Comparison of ENCODE assay signal across 8 cellular contexts in the genomic region with DNA sequence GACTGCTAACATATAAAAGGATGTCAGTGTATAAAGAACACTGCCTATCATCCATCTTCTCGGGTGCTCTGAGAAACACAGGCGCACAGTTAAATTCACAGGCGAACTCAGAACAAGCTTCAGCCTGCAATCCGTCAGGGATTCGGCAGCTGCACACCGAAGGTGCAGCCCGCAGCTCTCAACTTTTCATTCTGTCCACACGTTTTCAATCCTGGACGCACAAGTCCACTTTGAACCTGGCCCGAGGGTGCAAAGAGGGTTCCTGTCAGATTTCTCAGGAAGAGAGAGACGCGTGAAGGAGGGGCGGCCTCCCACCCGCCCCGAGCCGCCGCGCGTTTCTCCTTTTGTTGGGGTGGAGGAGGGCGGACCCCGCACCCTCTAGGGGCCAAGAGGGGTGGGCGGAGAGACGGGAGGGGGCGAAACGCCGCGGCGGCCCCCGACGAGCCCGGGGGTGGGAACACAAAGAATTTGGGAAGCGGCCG. TPM values are rescaled to one million over a fixed set of nuclear protein-coding genes. Genes with fewer than 3 reads are reported as not detected.
DNase-seq lines count a peak whose midpoint lies in the region; ATAC-seq and TF ChIP-seq lines count a peak whose summit lies in the region.

No MANE protein-coding gene starts in this region.

- no peaks in the 10 kb centered on the region for H3K9me3 Mint-ChIP-seq in stimulated activated memory B cell treated with anti-CD40 and anti-IgM and Interleukin-4, amounts not matched to agents 10 μg/mL and 1 μg/mL and 100 μg/mL, for 72 hours

- H3K27ac ChIP-seq in HEK293 (ENCODE audit: extremely low read depth, low read depth, low read length) = peak overlapping the region; percentile 84
- peak overlapping the region; percentile 86 for H3K27ac ChIP-seq in WERI-Rb-1
- peak overlapping the region; percentile 69 for H3K27ac ChIP-seq in duodenal mucosa (ENCODE audit: low read depth, low read length)
- H3K27ac ChIP-seq in lower lobe of right lung = peak overlapping the region; percentile 73

- intact Hi-C loops in lower lobe of right lung (cut with DNase I) = no loop called here

- no peaks in the 10 kb centered on the region for H3K27me3 Mint-ChIP-seq in stimulated activated memory B cell treated with anti-CD40 and anti-IgM and Interleukin-4, amounts not matched to agents 10 μg/mL and 1 μg/mL and 100 μg/mL, for 72 hours

- peaks cover 7% of the 10 kb centered on the region for H3K4me1 Mint-ChIP-seq in stimulated activated memory B cell treated with anti-CD40 and anti-IgM and Interleukin-4, amounts not matched to agents 10 μg/mL and 1 μg/mL and 100 μg/mL, for 72 hours

- peak overlapping the region; percentile 88 for H3K27ac Mint-ChIP-seq in stimulated activated memory B cell treated with anti-CD40 and anti-IgM and Interleukin-4, amounts not matched to agents 10 μg/mL and 1 μg/mL and 100 μg/mL, for 72 hours

- H3K9me3 ChIP-seq in HEK293 (ENCODE audit: control insufficient read depth, insufficient read depth, low read depth, low read length) (no peaks in the 10 kb centered on the region), WERI-Rb-1 (ENCODE audit: severe bottlenecking) (no peaks in the 10 kb centered on the region), duodenal mucosa (ENCODE audit: control insufficient read depth in 1 of 2, low read length in 2 of 2) (no peaks in the 10 kb centered on the region), lower lobe of right lung (no peaks in the 10 kb centered on the region)

- peak; percentile 53 to 54 for ATAC-seq in lower lobe of right lung
- ATAC-seq in stimulated activated memory B cell treated with anti-CD40 and anti-IgM and Interleukin-4, amounts not matched to agents 10 μg/mL and 1 μg/mL and 100 μg/mL, for 72 hours = peak; percentile 76

- no peak for TF ChIP-seq CTCF in HEK293 (tag by site-specific recombination; IDR thresholded peaks at IDR 0.05)
- no peak for TF ChIP-seq CTCF in WERI-Rb-1 (IDR thresholded peaks at IDR 0.05; ENCODE audit: low read depth, low read length)
- no peak for TF ChIP-seq CTCF in lower lobe of right lung (IDR thresholded peaks at IDR 0.05)

- H3K9ac ChIP-seq in duodenal mucosa (ENCODE audit: low read depth in 1 of 2, low read length in 2 of 2) = peak overlapping the region; percentile 65 to 75

- H3K4me3 Mint-ChIP-seq in stimulated activated memory B cell treated with anti-CD40 and anti-IgM and Interleukin-4, amounts not matched to agents 10 μg/mL and 1 μg/mL and 100 μg/mL, for 72 hours = peak overlapping the region; percentile 89

- DNase-seq in NCI-H1436 (lab: John Stamatoyannopoulos, UW) = peak; percentile 60
- no peak for DNase-seq in NCI-H1436 treated with DMSO at 0.1 percent for 48 hours (lab: John Stamatoyannopoulos, UW)
- DNase-seq in M059J (ENCODE audit: low read depth) = peak; percentile 68
- DNase-seq in WERI-Rb-1 = peak; percentile 40
- DNase-seq in lower lobe of right lung = no peak

- H3K4me3 ChIP-seq in HEK293 (ENCODE audit: low read depth, low read length) (peak overlapping the region; percentile 71), WERI-Rb-1 (ENCODE audit: low read depth, low read length) (peak overlapping the region; percentile 77), duodenal mucosa (ENCODE audit: low read depth in 1 of 2, low read length in 2 of 2) (peak overlapping the region; percentile 87 to 96), lower lobe of right lung (peak overlapping the region; percentile 70)

- POLR2A ChIA-PET in HEK293 (lab: Yijun Ruan, JAX) = no interaction called here

- peaks cover 10% of the 10 kb centered on the region; the same call in 1 of the 2 replicates for H3K4me1 ChIP-seq in HEK293 (ENCODE audit: control insufficient read depth, insufficient read depth, low read length)
- H3K4me1 ChIP-seq in duodenal mucosa (ENCODE audit: control insufficient read depth in 1 of 2, insufficient read depth in 2 of 2, low read length in 2 of 2) = peaks cover 27 to 48% of the 10 kb centered on the region in 2 donors
- H3K4me1 ChIP-seq in lower lobe of right lung = peaks cover 39% of the 10 kb centered on the region

- H3K27me3 ChIP-seq in WERI-Rb-1 (ENCODE audit: insufficient read depth, low read depth, severe bottlenecking) (no peaks in the 10 kb centered on the region), duodenal mucosa (ENCODE audit: control insufficient read depth in 1 of 2, insufficient read depth in 2 of 2, low read length in 2 of 2) (no peaks in the 10 kb centered on the region), lower lobe of right lung (ENCODE audit: low read depth) (no peaks in the 10 kb centered on the region)

- H3K36me3 ChIP-seq in HEK293 (ENCODE audit: control insufficient read depth in 2 of 2, insufficient read depth in 1 of 2, low read length in 2 of 2) (no peaks in the 10 kb centered on the region; a peak in 1 of 3 replicates), WERI-Rb-1 (no peaks in the 10 kb centered on the region; the same call in 1 of the 2 replicates), duodenal mucosa (ENCODE audit: control insufficient read depth in 1 of 2, insufficient read depth in 2 of 2, low read length in 2 of 2) (no peaks in the 10 kb centered on the region), lower lobe of right lung (no peaks in the 10 kb centered on the region)

- CTCF ChIA-PET in HEK293 (lab: Yijun Ruan, JAX) = no interaction called here

- H3K36me3 Mint-ChIP-seq in stimulated activated memory B cell treated with anti-CD40 and anti-IgM and Interleukin-4, amounts not matched to agents 10 μg/mL and 1 μg/mL and 100 μg/mL, for 72 hours = no peaks in the 10 kb centered on the region

TF ChIP-seq in HEK293, 187 proteins besides CTCF, POLR2A, EP300 and RAD21 (continues in another document):
- TF ChIP-seq KLF1 (tag by site-specific recombination; IDR thresholded peaks at IDR 0.05) = peak; percentile 65; the same call in 1 of the 2 replicates
- TF ChIP-seq, protein P1, sequence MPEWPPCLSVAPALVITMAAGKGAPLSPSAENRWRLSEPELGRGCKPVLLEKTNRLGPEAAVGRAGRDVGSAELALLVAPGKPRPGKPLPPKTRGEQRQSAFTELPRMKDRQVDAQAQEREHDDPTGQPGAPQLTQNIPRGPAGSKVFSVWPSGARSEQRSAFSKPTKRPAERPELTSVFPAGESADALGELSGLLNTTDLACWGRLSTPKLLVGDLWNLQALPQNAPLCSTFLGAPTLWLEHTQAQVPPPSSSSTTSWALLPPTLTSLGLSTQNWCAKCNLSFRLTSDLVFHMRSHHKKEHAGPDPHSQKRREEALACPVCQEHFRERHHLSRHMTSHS (tag by site-specific recombination; IDR thresholded peaks at IDR 0.05) = no peak
- TF ChIP-seq, protein P2, sequence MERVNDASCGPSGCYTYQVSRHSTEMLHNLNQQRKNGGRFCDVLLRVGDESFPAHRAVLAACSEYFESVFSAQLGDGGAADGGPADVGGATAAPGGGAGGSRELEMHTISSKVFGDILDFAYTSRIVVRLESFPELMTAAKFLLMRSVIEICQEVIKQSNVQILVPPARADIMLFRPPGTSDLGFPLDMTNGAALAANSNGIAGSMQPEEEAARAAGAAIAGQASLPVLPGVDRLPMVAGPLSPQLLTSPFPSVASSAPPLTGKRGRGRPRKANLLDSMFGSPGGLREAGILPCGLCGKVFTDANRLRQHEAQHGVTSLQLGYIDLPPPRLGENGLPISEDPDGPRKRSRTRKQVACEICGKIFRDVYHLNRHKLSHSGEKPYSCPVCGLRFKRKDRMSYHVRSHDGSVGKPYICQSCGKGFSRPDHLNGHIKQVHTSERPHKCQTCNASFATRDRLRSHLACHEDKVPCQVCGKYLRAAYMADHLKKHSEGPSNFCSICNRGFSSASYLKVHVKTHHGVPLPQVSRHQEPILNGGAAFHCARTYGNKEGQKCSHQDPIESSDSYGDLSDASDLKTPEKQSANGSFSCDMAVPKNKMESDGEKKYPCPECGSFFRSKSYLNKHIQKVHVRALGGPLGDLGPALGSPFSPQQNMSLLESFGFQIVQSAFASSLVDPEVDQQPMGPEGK (tag by site-specific recombination; IDR thresholded peaks at IDR 0.05) = peak; percentile 54
- TF ChIP-seq ZNF596 (tag by site-specific recombination; IDR thresholded peaks at IDR 0.05) = no peak
- no peak for TF ChIP-seq ZNF514 (tag by site-specific recombination; IDR thresholded peaks at IDR 0.05)
- no peak for TF ChIP-seq ZNF48 (tag by site-specific recombination; IDR thresholded peaks at IDR 0.05)
- peak; percentile 38; the same call in 1 of the 2 replicates for TF ChIP-seq KLF7 (tag by site-specific recombination; IDR thresholded peaks at IDR 0.05; ENCODE audit: borderline replicate concordance)
- peak; percentile 66 for TF ChIP-seq ZBTB17 (tag by site-specific recombination; IDR thresholded peaks at IDR 0.05)
- no peak for TF ChIP-seq ZNF791 (tag by site-specific recombination; IDR thresholded peaks at IDR 0.05)
- no peak for TF ChIP-seq ZNF391 (tag by site-specific recombination; IDR thresholded peaks at IDR 0.05; ENCODE audit: borderline replicate concordance, low read depth)
- no peak for TF ChIP-seq ZNF776 (tag by site-specific recombination; IDR thresholded peaks at IDR 0.05; ENCODE audit: borderline replicate concordance)
- TF ChIP-seq, protein P3, sequence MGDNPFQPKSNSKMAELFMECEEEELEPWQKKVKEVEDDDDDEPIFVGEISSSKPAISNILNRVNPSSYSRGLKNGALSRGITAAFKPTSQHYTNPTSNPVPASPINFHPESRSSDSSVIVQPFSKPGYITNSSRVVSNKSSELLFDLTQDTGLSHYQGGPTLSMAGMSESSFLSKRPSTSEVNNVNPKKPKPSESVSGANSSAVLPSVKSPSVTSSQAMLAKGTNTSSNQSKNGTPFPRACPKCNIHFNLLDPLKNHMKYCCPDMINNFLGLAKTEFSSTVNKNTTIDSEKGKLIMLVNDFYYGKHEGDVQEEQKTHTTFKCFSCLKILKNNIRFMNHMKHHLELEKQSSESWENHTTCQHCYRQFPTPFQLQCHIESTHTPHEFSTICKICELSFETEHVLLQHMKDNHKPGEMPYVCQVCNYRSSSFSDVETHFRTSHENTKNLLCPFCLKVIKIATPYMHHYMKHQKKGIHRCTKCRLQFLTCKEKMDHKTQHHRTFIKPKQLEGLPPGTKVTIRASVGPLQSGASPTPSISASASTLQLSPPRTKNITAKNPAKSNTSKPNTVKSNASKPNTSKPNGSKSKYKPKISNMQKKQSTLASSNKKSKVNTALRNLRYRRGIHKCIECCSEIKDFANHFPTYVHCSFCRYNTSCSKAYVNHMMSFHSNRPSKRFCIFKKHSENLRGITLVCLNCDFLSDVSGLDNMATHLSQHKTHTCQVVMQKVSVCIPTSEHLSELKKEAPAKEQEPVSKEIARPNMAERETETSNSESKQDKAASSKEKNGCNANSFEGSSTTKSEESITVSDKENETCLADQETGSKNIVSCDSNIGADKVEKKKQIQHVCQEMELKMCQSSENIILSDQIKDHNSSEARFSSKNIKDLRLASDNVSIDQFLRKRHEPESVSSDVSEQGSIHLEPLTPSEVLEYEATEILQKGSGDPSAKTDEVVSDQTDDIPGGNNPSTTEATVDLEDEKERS (tag by site-specific recombination; IDR thresholded peaks at IDR 0.05) = no peak
- TF ChIP-seq ZNF629 (tag by site-specific recombination; IDR thresholded peaks at IDR 0.05) = no peak
- peak; percentile 56; the same call in 1 of the 2 replicates for TF ChIP-seq ZSCAN16 (tag by site-specific recombination; IDR thresholded peaks at IDR 0.05)
- no peak for TF ChIP-seq ZNF155 (tag by site-specific recombination; IDR thresholded peaks at IDR 0.05)

RNA-seq across cellular contexts. Expression of gene DOCK7, which starts 0.7 kb away (rescaled TPM):
- total RNA-seq in M059J (2014; rRNA removed; shearing (Covaris generic)) = 22.6 and 48.4 TPM in 2 replicates
- total RNA-seq in lower lobe of right lung = 36.5 TPM

Comparison
In these comparisons a context has a peak if more than half of its experiments do, and no peak if none do; other contexts are left out.
1. DNase-seq: peak in NCI-H1436 (single experiment), M059J (single experiment) and WERI-Rb-1 (single experiment); none in NCI-H1436 treated with DMSO at 0.1 percent for 48 hours (single experiment) and lower lobe of right lung (single experiment).
2. Peak in every context shown above with its lines, with median percentiles within 50 percentile points of each other: H3K27ac ChIP-seq and H3K4me3 ChIP-seq.